Comparison of ENCODE assay signal across 8 cellular contexts in genomic region chr19:16496613-16496983, GRCh38. TPM values are rescaled to one million over a fixed set of nuclear protein-coding genes. Genes with fewer than 3 reads are reported as not detected.
A peak's percentile ranks its signal among the peaks of the same experiment; 100 is the strongest.
DNase-seq lines count a peak whose midpoint lies in the region; ATAC-seq and TF ChIP-seq lines count a peak whose summit lies in the region.

No MANE protein-coding gene starts in this region.

- intact Hi-C loops in left lung (cut with DNase I): no loop called here

- H3K27me3 ChIP-seq in ACC112 (ENCODE audit: insufficient read depth, low read length): no peaks in the 10 kb centered on the region
- no peaks in the 10 kb centered on the region for H3K27me3 ChIP-seq in HUES48 (ENCODE audit: control insufficient read depth, insufficient read depth, low read length)
- H3K27me3 ChIP-seq in left lung: no peaks in the 10 kb centered on the region

- TF ChIP-seq CTCF in astrocyte of the cerebellum (IDR thresholded peaks at IDR 0.05; ENCODE audit: low read depth, low read length, missing control alignments): no peak
- TF ChIP-seq CTCF in left lung (IDR thresholded peaks at IDR 0.05): no peak

- 0 out of 2 replicates have a peak overlapping the region, but pooled peaks have one; percentile 18 for H3K9ac ChIP-seq in HUES48 (ENCODE audit: low read depth, low read length)

- H3K27ac ChIP-seq in ACC112 (ENCODE audit: low read depth, low read length): peak overlapping the region; percentile 61
- no peak overlapping the region for H3K27ac ChIP-seq in HUES48 (ENCODE audit: low read depth, low read length)
- peak overlapping the region in 1 of 2 donors; percentile 26 for H3K27ac ChIP-seq in left lung

- no peaks in the 10 kb centered on the region for H3K36me3 ChIP-seq in ACC112 (ENCODE audit: insufficient read depth, low read length)
- H3K36me3 ChIP-seq in HUES48 (ENCODE audit: control insufficient read depth, insufficient read depth, low read length): peaks cover 6% of the 10 kb centered on the region; the same call in 1 of the 2 replicates
- H3K36me3 ChIP-seq in left lung: peaks cover 0 to 3% of the 10 kb centered on the region in 2 donors

- no peaks in the 10 kb centered on the region for H3K9me3 ChIP-seq in HUES48 (ENCODE audit: control insufficient read depth, insufficient read depth, low read length)
- no peaks in the 10 kb centered on the region for H3K9me3 ChIP-seq in left lung

- peaks cover 10% of the 10 kb centered on the region for H3K79me2 ChIP-seq in ACC112 (ENCODE audit: control insufficient read depth, insufficient read depth, low read length, unreplicated experiment)

- in situ Hi-C loops in astrocyte of the cerebellum (cut with HindIII; ENCODE audit: low sequenced_read_pairs): no loop called here

- DNase-seq in astrocyte of the cerebellum (ENCODE audit: low read depth) (no peak), left lung (peak in 1 of 2 donors; percentile 77), stromal cell of bone marrow (ENCODE audit: low read depth) (peak; percentile 45)

- H3K4me1 ChIP-seq in ACC112 (ENCODE audit: control insufficient read depth, insufficient read depth, low read length, unreplicated experiment) (peaks cover 4% of the 10 kb centered on the region), HUES48 (ENCODE audit: control insufficient read depth, insufficient read depth, low read length) (no peaks in the 10 kb centered on the region), left lung (peaks cover 0 to 11% of the 10 kb centered on the region in 2 donors)

- H2AFZ ChIP-seq in ACC112 (ENCODE audit: low read length, unreplicated experiment): peak overlapping the region; percentile 73

- H3K4me3 ChIP-seq in ACC112 (ENCODE audit: low read depth, low read length) (peak overlapping the region; percentile 78), HUES48 (ENCODE audit: low read depth, low read length) (peak overlapping the region; percentile 75), astrocyte of the cerebellum (ENCODE audit: low read depth, low read length) (peak overlapping the region; percentile 77), left lung (peak overlapping the region; percentile 59 to 74)

- ATAC-seq in left lung (peak; percentile 2), GM18517 (IDR thresholded peaks at IDR 0.05; ENCODE audit: unreplicated experiment) (no peak), GM18861 (IDR thresholded peaks at IDR 0.05; ENCODE audit: unreplicated experiment) (no peak), GM18868 (IDR thresholded peaks at IDR 0.05; ENCODE audit: unreplicated experiment) (no peak)

RNA-seq across cellular contexts. Expression of gene C19orf44, which starts 0.4 kb away (rescaled TPM):
- total RNA-seq in left lung: 1 to 10 TPM; 4.9 to 6.1 TPM

RNA-seq across cellular contexts. Expression of gene CALR3, which starts 0.6 kb away (rescaled TPM):
- not detected for total RNA-seq in left lung

RNA-seq across cellular contexts. Expression of gene EPS15L1, which starts 24.8 kb away (rescaled TPM):
- total RNA-seq in left lung: 10 to 100 TPM; 31.9 to 48.1 TPM

RNA-seq across cellular contexts. Expression of gene CHERP, which starts 45.6 kb away (rescaled TPM):
- total RNA-seq in left lung: 10 to 100 TPM; 28.1 to 38.0 TPM
